33 cellular contexts compared by ENCODE assay signal in the genomic region with DNA sequence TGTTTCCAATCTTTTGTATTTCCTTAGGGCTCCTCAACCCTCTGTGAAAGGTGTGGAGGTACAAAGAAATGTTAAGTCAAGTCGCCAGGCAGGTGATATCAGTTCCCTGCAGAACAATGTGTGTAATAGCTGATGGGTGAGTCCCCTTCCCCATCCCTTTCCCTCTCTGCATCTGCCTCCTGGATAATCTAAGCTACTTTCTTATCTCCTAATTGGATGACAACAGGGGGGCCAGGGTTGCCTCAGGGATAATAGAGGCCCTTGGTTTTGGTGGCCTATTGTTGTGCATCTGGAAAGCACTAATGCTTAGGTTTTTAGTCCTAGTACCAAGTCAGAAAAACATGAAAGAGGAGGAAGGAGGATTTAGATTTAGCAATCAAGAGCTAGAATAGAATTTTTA.
"Had no signal": no experiment of that assay in that cellular context is flagged by ENCODE, and none has a peak within 500 bp of the region (broad histone marks: within the 10 kb centered on the region; RNA-seq: fewer than 3 reads in every experiment).

No MANE protein-coding gene starts in this region.

- H3K27me3 Mint-ChIP-seq: activated CD8-positive, alpha-beta memory T cell treated with anti-CD3 and anti-CD28 coated beads, Interleukin-2, amount 10 ng/mL, durations not matched to agents 7 days and 5 days; activated naive CD4-positive, alpha-beta T cell treated with anti-CD3 and anti-CD28 coated beads, Interleukin-2, amount 10 ng/mL, durations not matched to agents 7 days and 5 days; activated naive CD8-positive, alpha-beta T cell treated with anti-CD3 and anti-CD28 coated beads, Interleukin-2, amount 10 ng/mL, durations not matched to agents 7 days and 5 days had no signal

- H3K36me3 ChIP-seq: brain microvascular endothelial cell, esophagus squamous epithelium, gastroesophageal sphincter, heart right ventricle, WERI-Rb-1 had no signal

- H3K4me3 ChIP-seq: esophagus squamous epithelium, gastroesophageal sphincter, heart right ventricle, hepatocyte had no signal

- H3K36me3 Mint-ChIP-seq: activated CD4-positive, alpha-beta memory T cell treated with anti-CD3 and anti-CD28 coated beads for 36 hours; activated CD8-positive, alpha-beta memory T cell treated with anti-CD3 and anti-CD28 coated beads, Interleukin-2, amount 10 ng/mL, durations not matched to agents 7 days and 5 days; activated naive CD4-positive, alpha-beta T cell treated with anti-CD3 and anti-CD28 coated beads, Interleukin-2, amount 10 ng/mL, durations not matched to agents 7 days and 5 days; activated naive CD4-positive, alpha-beta T cell treated with anti-CD3 and anti-CD28 coated beads, Interleukin-2, amount 50 U/mL, for 72 hours; activated naive CD8-positive, alpha-beta T cell treated with anti-CD3 and anti-CD28 coated beads, Interleukin-2, amount 10 ng/mL, durations not matched to agents 7 days and 5 days had no signal

- ATAC-seq: activated CD4-positive, alpha-beta T cell treated with anti-CD3 and anti-CD28 coated beads for 36 hours; activated CD8-positive, alpha-beta memory T cell treated with anti-CD3 and anti-CD28 coated beads, Interleukin-2, amount 10 ng/mL, durations not matched to agents 7 days and 5 days; activated CD8-positive, alpha-beta T cell treated with anti-CD3 and anti-CD28 coated beads, Interleukin-2, amount 10 ng/mL, durations not matched to agents 7 days and 5 days; activated naive CD4-positive, alpha-beta T cell treated with anti-CD3 and anti-CD28 coated beads, Interleukin-2, amount 50 U/mL, for 72 hours; effector memory CD8-positive, alpha-beta T cell; gastroesophageal sphincter; heart right ventricle; T-helper 17 cell had no signal

- H3K27ac Mint-ChIP-seq: activated B cell treated with CpG ODN at 0.5 μM for 24 hours; activated CD4-positive, alpha-beta memory T cell treated with anti-CD3 and anti-CD28 coated beads for 36 hours; activated CD4-positive, alpha-beta T cell treated with anti-CD3 and anti-CD28 coated beads for 36 hours; activated CD4-positive, alpha-beta T cell treated with anti-CD3 and anti-CD28 coated beads, Interleukin-2, amount 10 ng/mL, durations not matched to agents 24 days and 14 days; activated CD8-positive, alpha-beta memory T cell treated with anti-CD3 and anti-CD28 coated beads, Interleukin-2, amount 10 ng/mL, durations not matched to agents 7 days and 5 days; activated CD8-positive, alpha-beta T cell treated with anti-CD3 and anti-CD28 coated beads, Interleukin-2, amount 10 ng/mL, durations not matched to agents 7 days and 5 days; activated naive CD4-positive, alpha-beta T cell treated with anti-CD3 and anti-CD28 coated beads, Interleukin-2, amount 10 ng/mL, durations not matched to agents 7 days and 5 days; activated naive CD4-positive, alpha-beta T cell treated with anti-CD3 and anti-CD28 coated beads, Interleukin-2, amount 50 U/mL, for 72 hours; activated naive CD8-positive, alpha-beta T cell treated with anti-CD3 and anti-CD28 coated beads, Interleukin-2, amount 10 ng/mL, durations not matched to agents 7 days and 5 days; activated T-helper 1 cell treated with anti-CD3 and anti-CD28 coated beads, Interleukin-12 subunit alpha, Interleukin-12 subunit beta, Interleukin-2, Interleukin-4 antibody, amounts not matched to agents 30 ng/mL and 10 ng/mL and 1 ng/mL, durations not matched to agents 14 hours and 24 hours and 36 hours; activated T-helper 2 cell treated with anti-CD3 and anti-CD28 coated beads, Interferon-gamma antibody, Interleukin-2, Interleukin-4, amounts not matched to agents 10 μg/mL and 5 μg/mL and 100 μg/mL, durations not matched to agents 14 hours and 24 hours and 36 hours; effector memory CD8-positive, alpha-beta T cell; T-helper 17 cell; T-helper 2 cell treated with Interferon-gamma antibody and Interleukin-4, amounts not matched to agents 5 μg/mL and 100 μg/mL, for 36 hours had no signal

- H3K9me3 Mint-ChIP-seq: activated B cell treated with CpG ODN at 0.5 μM for 24 hours; activated CD4-positive, alpha-beta memory T cell treated with anti-CD3 and anti-CD28 coated beads for 36 hours; activated CD4-positive, alpha-beta T cell treated with anti-CD3 and anti-CD28 coated beads, Interleukin-2, amount 10 ng/mL, durations not matched to agents 24 days and 14 days; activated naive CD4-positive, alpha-beta T cell treated with anti-CD3 and anti-CD28 coated beads, Interleukin-2, amount 10 ng/mL, durations not matched to agents 7 days and 5 days; activated naive CD4-positive, alpha-beta T cell treated with anti-CD3 and anti-CD28 coated beads, Interleukin-2, amount 50 U/mL, for 72 hours; activated naive CD8-positive, alpha-beta T cell treated with anti-CD3 and anti-CD28 coated beads, Interleukin-2, amount 10 ng/mL, durations not matched to agents 7 days and 5 days; activated T-helper 1 cell treated with anti-CD3 and anti-CD28 coated beads, Interleukin-12 subunit alpha, Interleukin-12 subunit beta, Interleukin-2, Interleukin-4 antibody, amounts not matched to agents 30 ng/mL and 10 ng/mL and 1 ng/mL, durations not matched to agents 14 hours and 24 hours and 36 hours; activated T-helper 2 cell treated with anti-CD3 and anti-CD28 coated beads, Interferon-gamma antibody, Interleukin-2, Interleukin-4, amounts not matched to agents 10 μg/mL and 5 μg/mL and 100 μg/mL, durations not matched to agents 14 hours and 24 hours and 36 hours; central memory CD8-positive, alpha-beta T cell; effector memory CD8-positive, alpha-beta T cell; T-helper 2 cell treated with Interferon-gamma antibody and Interleukin-4, amounts not matched to agents 5 μg/mL and 100 μg/mL, for 36 hours had no signal

- H3K4me1 Mint-ChIP-seq: activated CD4-positive, alpha-beta T cell treated with anti-CD3 and anti-CD28 coated beads for 36 hours; central memory CD8-positive, alpha-beta T cell; T-helper 17 cell had no signal

- H2AFZ ChIP-seq: hepatocyte had no signal

- H3K27ac ChIP-seq: brain microvascular endothelial cell, epithelial cell of prostate, esophagus squamous epithelium, gastroesophageal sphincter, heart right ventricle, hepatocyte, WERI-Rb-1 had no signal

- H3K4me3 Mint-ChIP-seq: activated B cell treated with CpG ODN at 0.5 μM for 24 hours; activated CD4-positive, alpha-beta memory T cell treated with anti-CD3 and anti-CD28 coated beads for 36 hours; activated CD4-positive, alpha-beta T cell treated with anti-CD3 and anti-CD28 coated beads for 36 hours; activated CD4-positive, alpha-beta T cell treated with anti-CD3 and anti-CD28 coated beads, Interleukin-2, amount 10 ng/mL, durations not matched to agents 24 days and 14 days; activated CD8-positive, alpha-beta memory T cell treated with anti-CD3 and anti-CD28 coated beads, Interleukin-2, amount 10 ng/mL, durations not matched to agents 7 days and 5 days; activated CD8-positive, alpha-beta T cell treated with anti-CD3 and anti-CD28 coated beads, Interleukin-2, amount 10 ng/mL, durations not matched to agents 7 days and 5 days; activated naive CD4-positive, alpha-beta T cell treated with anti-CD3 and anti-CD28 coated beads, Interleukin-2, amount 10 ng/mL, durations not matched to agents 7 days and 5 days; activated naive CD8-positive, alpha-beta T cell treated with anti-CD3 and anti-CD28 coated beads, Interleukin-2, amount 10 ng/mL, durations not matched to agents 7 days and 5 days; activated T-helper 1 cell treated with anti-CD3 and anti-CD28 coated beads, Interleukin-12 subunit alpha, Interleukin-12 subunit beta, Interleukin-2, Interleukin-4 antibody, amounts not matched to agents 30 ng/mL and 10 ng/mL and 1 ng/mL, durations not matched to agents 14 hours and 24 hours and 36 hours; central memory CD8-positive, alpha-beta T cell; effector memory CD8-positive, alpha-beta T cell; T-helper 17 cell; T-helper 2 cell treated with Interferon-gamma antibody and Interleukin-4, amounts not matched to agents 5 μg/mL and 100 μg/mL, for 36 hours had no signal

- H3K27me3 ChIP-seq: brain microvascular endothelial cell, esophagus squamous epithelium, gastroesophageal sphincter, hepatocyte had no signal

- H3K79me2 ChIP-seq: hepatocyte had no signal

- DNase-seq: activated B cell treated with CpG ODN at 0.5 μM for 24 hours; activated CD4-positive, alpha-beta memory T cell treated with anti-CD3 and anti-CD28 coated beads for 36 hours; activated CD4-positive, alpha-beta T cell treated with anti-CD3 and anti-CD28 coated beads for 36 hours; activated CD4-positive, alpha-beta T cell treated with anti-CD3 and anti-CD28 coated beads, Interleukin-2, amount 10 ng/mL, durations not matched to agents 24 days and 14 days; activated CD4-positive, CD25-positive, alpha-beta regulatory T cell treated with anti-CD3 and anti-CD28 coated beads, Interleukin-2, amount 50 U/mL, for 72 hours; activated CD8-positive, alpha-beta memory T cell treated with anti-CD3 and anti-CD28 coated beads, Interleukin-2, amount 10 ng/mL, durations not matched to agents 7 days and 5 days; activated CD8-positive, alpha-beta memory T cell treated with anti-CD3 and anti-CD28 coated beads, Interleukin-2, amount 50 U/mL, for 4 hours; activated CD8-positive, alpha-beta T cell treated with anti-CD3 and anti-CD28 coated beads, Interleukin-2, amount 10 ng/mL, durations not matched to agents 7 days and 5 days; activated gamma-delta T cell; activated naive CD4-positive, alpha-beta T cell; activated naive CD4-positive, alpha-beta T cell treated with anti-CD3 and anti-CD28 coated beads, Interleukin-2, amount 10 ng/mL, durations not matched to agents 7 days and 5 days; activated naive CD8-positive, alpha-beta T cell treated with anti-CD3 and anti-CD28 coated beads, Interleukin-2, amount 10 ng/mL, durations not matched to agents 7 days and 5 days; activated T-cell treated with anti-CD3 and anti-CD28 coated beads, Interleukin-2, amount 50 U/mL, for 1 hour; activated T-cell treated with anti-CD3 and anti-CD28 coated beads, Interleukin-2, amount 50 U/mL, for 48 hours; brain microvascular endothelial cell; cortex of kidney; dermis blood vessel endothelial cell; effector CD4-positive, alpha-beta T cell; effector memory CD8-positive, alpha-beta T cell; esophagus squamous epithelium; foreskin melanocyte; heart right ventricle; T-helper 17 cell; T1000; WERI-Rb-1 had no signal

- H3K9me3 ChIP-seq: esophagus squamous epithelium, gastroesophageal sphincter, heart right ventricle had no signal

- H3K4me2 ChIP-seq: hepatocyte had no signal

- H3K4me1 ChIP-seq: esophagus squamous epithelium, gastroesophageal sphincter, heart right ventricle had no signal
